Comparison of ENCODE assay signal across 14 cellular contexts in the genomic region with DNA sequence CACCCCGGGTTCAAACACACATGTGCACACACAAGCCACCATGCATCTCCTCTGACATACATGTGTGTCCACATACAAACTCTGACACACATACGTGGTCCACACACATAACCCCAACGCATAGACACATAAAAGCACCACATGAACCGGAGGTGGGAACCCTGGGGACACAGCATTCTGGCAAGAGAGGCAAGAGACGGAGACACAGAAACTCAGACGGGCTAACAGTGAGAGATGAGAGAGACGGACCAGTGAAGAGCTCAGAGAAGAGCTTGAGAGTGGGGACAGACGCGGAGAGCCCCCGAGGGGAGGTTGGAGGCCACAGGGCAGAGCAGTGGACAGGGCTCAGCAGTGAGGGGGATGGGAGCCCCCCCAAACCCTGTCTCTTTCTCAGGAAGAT.
DNase-seq lines count a peak whose midpoint lies in the region; TF ChIP-seq lines count a peak whose summit lies in the region.
"Had no signal": no experiment of that assay in that cellular context is flagged by ENCODE, and none has a peak within 500 bp of the region (broad histone marks: within the 10 kb centered on the region; RNA-seq: fewer than 3 reads in every experiment).

No MANE protein-coding gene starts in this region.

- H3K36me3 Mint-ChIP-seq in T-helper 1 cell treated with Interleukin-12 subunit alpha and Interleukin-12 subunit beta and Interleukin-4 antibody, amounts not matched to agents 30 μg/mL and 1 μg/mL, for 36 hours (ENCODE audit: low read depth), result no peaks in the 10 kb centered on the region
- no peaks in the 10 kb centered on the region for H3K36me3 Mint-ChIP-seq in nephron (ENCODE audit: low read depth)

- peak overlapping the region; percentile 5 for H3K27ac Mint-ChIP-seq in T-helper 1 cell treated with Interleukin-12 subunit alpha and Interleukin-12 subunit beta and Interleukin-4 antibody, amounts not matched to agents 30 μg/mL and 1 μg/mL, for 36 hours
- peak overlapping the region in 2 of 3 experiments; percentile 4 to 33 for H3K27ac Mint-ChIP-seq in nephron

- H3K27me3 Mint-ChIP-seq in T-helper 1 cell treated with Interleukin-12 subunit alpha and Interleukin-12 subunit beta and Interleukin-4 antibody, amounts not matched to agents 30 μg/mL and 1 μg/mL, for 36 hours (ENCODE audit: low read depth), result peaks cover 46% of the 10 kb centered on the region
- peaks cover 72% of the 10 kb centered on the region for H3K27me3 Mint-ChIP-seq in nephron (ENCODE audit: low read depth)

- H3K9me3 Mint-ChIP-seq in T-helper 1 cell treated with Interleukin-12 subunit alpha and Interleukin-12 subunit beta and Interleukin-4 antibody, amounts not matched to agents 30 μg/mL and 1 μg/mL, for 36 hours, result no peaks in the 10 kb centered on the region
- no peaks in the 10 kb centered on the region for H3K9me3 Mint-ChIP-seq in nephron

- H3K36me3 ChIP-seq in SK-N-MC (ENCODE audit: insufficient read depth, low read length), result no peaks in the 10 kb centered on the region
- H3K36me3 ChIP-seq: brain microvascular endothelial cell, gastrocnemius medialis had no signal

- H3K4me1 Mint-ChIP-seq in T-helper 1 cell treated with Interleukin-12 subunit alpha and Interleukin-12 subunit beta and Interleukin-4 antibody, amounts not matched to agents 30 μg/mL and 1 μg/mL, for 36 hours (ENCODE audit: low read depth), result peaks cover 27% of the 10 kb centered on the region
- peaks cover 20% of the 10 kb centered on the region for H3K4me1 Mint-ChIP-seq in nephron

- no peak for DNase-seq in T-helper 1 cell
- DNase-seq in SK-N-MC (ENCODE audit: low read depth, low spot score), result no peak
- no peak for DNase-seq in MV-4-11 (lab: John Stamatoyannopoulos, UW)
- no peak for DNase-seq in Kasumi-1 (lab: John Stamatoyannopoulos, UW)
- DNase-seq: activated CD4-positive, CD25-positive, alpha-beta regulatory T cell treated with anti-CD3 and anti-CD28 coated beads, Interleukin-2, amount 50 U/mL, for 72 hours; brain microvascular endothelial cell; gastrocnemius medialis; NCI-H187 treated with DMSO at 0.1 percent for 48 hours; NCI-H774; stimulated activated CD4-positive, alpha-beta T cell treated with anti-CD3 and anti-CD28 coated beads, Interleukin-1b, Interleukin-23, amount 100 ng/mL, for 48 hours had no signal

- H3K27ac ChIP-seq in SK-N-MC, result peak overlapping the region; percentile 60
- H3K27ac ChIP-seq: brain microvascular endothelial cell, gastrocnemius medialis, KMS-11 had no signal

- no peak for TF ChIP-seq CTCF in nephron (IDR thresholded peaks at IDR 0.05; ENCODE audit: unreplicated experiment in 3 of 3)

- H3K9ac ChIP-seq in SK-N-MC (ENCODE audit: insufficient read length), result no peak overlapping the region
- H3K9ac ChIP-seq: KMS-11 had no signal

- H3K9me3 ChIP-seq in SK-N-MC (ENCODE audit: low read depth, low read length), result no peaks in the 10 kb centered on the region
- H3K9me3 ChIP-seq: gastrocnemius medialis, mucosa of descending colon had no signal

- no peak overlapping the region for H3K4me3 ChIP-seq in SK-N-MC
- H3K4me3 ChIP-seq: gastrocnemius medialis, mucosa of descending colon had no signal

- peak overlapping the region; percentile 0 for H3K4me3 Mint-ChIP-seq in T-helper 1 cell treated with Interleukin-12 subunit alpha and Interleukin-12 subunit beta and Interleukin-4 antibody, amounts not matched to agents 30 μg/mL and 1 μg/mL, for 36 hours
- peak overlapping the region; percentile 56 to 60 (median 60) for H3K4me3 Mint-ChIP-seq in nephron
